1 cellular context compared by ENCODE assay signal in the genomic region with DNA sequence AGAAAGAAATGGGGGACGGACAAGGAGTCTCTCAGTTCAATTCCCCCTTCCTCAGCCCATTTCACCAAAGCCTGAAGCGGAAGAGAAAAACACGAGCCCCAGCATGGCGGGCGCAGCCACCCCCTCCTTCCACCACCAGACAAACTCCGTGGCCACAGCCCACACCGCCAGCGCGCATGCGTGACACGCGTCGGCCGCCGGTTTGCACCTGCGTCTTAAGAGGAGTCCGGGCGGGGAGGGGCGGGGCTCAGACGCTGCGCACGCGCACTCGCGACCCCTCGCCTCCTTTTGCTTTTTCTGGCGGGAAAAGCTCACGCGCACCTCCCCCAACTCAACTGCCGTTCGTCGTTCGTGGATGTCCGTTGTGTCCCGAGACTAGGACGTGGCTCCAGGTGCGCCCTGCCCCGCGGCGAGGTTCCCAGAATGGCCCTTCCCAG.
TF ChIP-seq lines count a peak whose summit lies in the region.

A gene with protein sequence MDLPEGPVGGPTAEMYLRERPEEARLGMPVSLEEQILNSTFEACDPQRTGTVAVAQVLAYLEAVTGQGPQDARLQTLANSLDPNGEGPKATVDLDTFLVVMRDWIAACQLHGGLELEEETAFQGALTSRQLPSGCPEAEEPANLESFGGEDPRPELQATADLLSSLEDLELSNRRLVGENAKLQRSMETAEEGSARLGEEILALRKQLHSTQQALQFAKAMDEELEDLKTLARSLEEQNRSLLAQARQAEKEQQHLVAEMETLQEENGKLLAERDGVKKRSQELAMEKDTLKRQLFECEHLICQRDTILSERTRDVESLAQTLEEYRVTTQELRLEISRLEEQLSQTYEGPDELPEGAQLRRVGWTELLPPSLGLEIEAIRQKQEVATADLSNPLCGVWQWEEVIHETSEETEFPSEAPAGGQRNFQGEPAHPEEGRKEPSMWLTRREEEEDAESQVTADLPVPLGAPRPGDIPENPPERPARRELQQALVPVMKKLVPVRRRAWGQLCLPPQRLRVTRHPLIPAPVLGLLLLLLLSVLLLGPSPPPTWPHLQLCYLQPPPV (plus strand): TSS at position 314 of the 437 bp plus-strand sequence. CDS start 2,635 bp downstream, outside the sequence.

TF ChIP-seq in HepG2, 621 proteins besides CTCF, POLR2A, EP300 and RAD21:
- TF ChIP-seq, protein P1, sequence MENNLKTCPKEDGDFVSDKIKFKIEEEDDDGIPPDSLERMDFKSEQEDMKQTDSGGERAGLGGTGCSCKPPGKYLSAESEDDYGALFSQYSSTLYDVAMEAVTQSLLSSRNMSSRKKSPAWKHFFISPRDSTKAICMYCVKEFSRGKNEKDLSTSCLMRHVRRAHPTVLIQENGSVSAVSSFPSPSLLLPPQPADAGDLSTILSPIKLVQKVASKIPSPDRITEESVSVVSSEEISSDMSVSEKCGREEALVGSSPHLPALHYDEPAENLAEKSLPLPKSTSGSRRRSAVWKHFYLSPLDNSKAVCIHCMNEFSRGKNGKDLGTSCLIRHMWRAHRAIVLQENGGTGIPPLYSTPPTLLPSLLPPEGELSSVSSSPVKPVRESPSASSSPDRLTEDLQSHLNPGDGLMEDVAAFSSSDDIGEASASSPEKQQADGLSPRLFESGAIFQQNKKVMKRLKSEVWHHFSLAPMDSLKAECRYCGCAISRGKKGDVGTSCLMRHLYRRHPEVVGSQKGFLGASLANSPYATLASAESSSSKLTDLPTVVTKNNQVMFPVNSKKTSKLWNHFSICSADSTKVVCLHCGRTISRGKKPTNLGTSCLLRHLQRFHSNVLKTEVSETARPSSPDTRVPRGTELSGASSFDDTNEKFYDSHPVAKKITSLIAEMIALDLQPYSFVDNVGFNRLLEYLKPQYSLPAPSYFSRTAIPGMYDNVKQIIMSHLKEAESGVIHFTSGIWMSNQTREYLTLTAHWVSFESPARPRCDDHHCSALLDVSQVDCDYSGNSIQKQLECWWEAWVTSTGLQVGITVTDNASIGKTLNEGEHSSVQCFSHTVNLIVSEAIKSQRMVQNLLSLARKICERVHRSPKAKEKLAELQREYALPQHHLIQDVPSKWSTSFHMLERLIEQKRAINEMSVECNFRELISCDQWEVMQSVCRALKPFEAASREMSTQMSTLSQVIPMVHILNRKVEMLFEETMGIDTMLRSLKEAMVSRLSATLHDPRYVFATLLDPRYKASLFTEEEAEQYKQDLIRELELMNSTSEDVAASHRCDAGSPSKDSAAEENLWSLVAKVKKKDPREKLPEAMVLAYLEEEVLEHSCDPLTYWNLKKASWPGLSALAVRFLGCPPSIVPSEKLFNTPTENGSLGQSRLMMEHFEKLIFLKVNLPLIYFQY (CRISPR knock-in tag; IDR thresholded peaks at IDR 0.05; ENCODE audit: borderline replicate concordance): no peak
- TF ChIP-seq THAP11 (CRISPR knock-in tag; IDR thresholded peaks at IDR 0.05) (no peak), KDM6A (CRISPR knock-in tag; IDR thresholded peaks at IDR 0.05; ENCODE audit: low read depth) (no peak), ZNF674 (CRISPR knock-in tag; IDR thresholded peaks at IDR 0.05; ENCODE audit: low read depth) (no peak), RFX3 (CRISPR knock-in tag; IDR thresholded peaks at IDR 0.05) (no peak), ZC3H13 (CRISPR knock-in tag; IDR thresholded peaks at IDR 0.05) (no peak), ZFYVE20 (CRISPR knock-in tag; IDR thresholded peaks at IDR 0.05; ENCODE audit: borderline replicate concordance, low read depth) (no peak), BHLHE40 (IDR thresholded peaks at IDR 0.05; ENCODE audit: low read length) (no peak), MATR3 (CRISPR knock-in tag; IDR thresholded peaks at IDR 0.05) (no peak), IKZF1 (IDR thresholded peaks at IDR 0.05) (no peak), NCOR1 (IDR thresholded peaks at IDR 0.05; ENCODE audit: borderline replicate concordance, low read length) (no peak), NCOA2 (CRISPR knock-in tag; IDR thresholded peaks at IDR 0.05) (no peak), SRSF4 (IDR thresholded peaks at IDR 0.05; ENCODE audit: low read depth, low read length, poor library complexity, severe bottlenecking) (no peak)
- TF ChIP-seq, protein P2, sequence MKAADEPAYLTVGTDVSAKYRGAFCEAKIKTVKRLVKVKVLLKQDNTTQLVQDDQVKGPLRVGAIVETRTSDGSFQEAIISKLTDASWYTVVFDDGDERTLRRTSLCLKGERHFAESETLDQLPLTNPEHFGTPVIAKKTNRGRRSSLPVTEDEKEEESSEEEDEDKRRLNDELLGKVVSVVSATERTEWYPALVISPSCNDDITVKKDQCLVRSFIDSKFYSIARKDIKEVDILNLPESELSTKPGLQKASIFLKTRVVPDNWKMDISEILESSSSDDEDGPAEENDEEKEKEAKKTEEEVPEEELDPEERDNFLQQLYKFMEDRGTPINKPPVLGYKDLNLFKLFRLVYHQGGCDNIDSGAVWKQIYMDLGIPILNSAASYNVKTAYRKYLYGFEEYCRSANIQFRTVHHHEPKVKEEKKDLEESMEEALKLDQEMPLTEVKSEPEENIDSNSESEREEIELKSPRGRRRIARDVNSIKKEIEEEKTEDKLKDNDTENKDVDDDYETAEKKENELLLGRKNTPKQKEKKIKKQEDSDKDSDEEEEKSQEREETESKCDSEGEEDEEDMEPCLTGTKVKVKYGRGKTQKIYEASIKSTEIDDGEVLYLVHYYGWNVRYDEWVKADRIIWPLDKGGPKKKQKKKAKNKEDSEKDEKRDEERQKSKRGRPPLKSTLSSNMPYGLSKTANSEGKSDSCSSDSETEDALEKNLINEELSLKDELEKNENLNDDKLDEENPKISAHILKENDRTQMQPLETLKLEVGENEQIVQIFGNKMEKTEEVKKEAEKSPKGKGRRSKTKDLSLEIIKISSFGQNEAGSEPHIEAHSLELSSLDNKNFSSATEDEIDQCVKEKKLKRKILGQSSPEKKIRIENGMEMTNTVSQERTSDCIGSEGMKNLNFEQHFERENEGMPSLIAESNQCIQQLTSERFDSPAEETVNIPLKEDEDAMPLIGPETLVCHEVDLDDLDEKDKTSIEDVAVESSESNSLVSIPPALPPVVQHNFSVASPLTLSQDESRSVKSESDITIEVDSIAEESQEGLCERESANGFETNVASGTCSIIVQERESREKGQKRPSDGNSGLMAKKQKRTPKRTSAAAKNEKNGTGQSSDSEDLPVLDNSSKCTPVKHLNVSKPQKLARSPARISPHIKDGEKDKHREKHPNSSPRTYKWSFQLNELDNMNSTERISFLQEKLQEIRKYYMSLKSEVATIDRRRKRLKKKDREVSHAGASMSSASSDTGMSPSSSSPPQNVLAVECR (CRISPR knock-in tag; IDR thresholded peaks at IDR 0.05; ENCODE audit: borderline replicate concordance): no peak
- TF ChIP-seq, protein P3, sequence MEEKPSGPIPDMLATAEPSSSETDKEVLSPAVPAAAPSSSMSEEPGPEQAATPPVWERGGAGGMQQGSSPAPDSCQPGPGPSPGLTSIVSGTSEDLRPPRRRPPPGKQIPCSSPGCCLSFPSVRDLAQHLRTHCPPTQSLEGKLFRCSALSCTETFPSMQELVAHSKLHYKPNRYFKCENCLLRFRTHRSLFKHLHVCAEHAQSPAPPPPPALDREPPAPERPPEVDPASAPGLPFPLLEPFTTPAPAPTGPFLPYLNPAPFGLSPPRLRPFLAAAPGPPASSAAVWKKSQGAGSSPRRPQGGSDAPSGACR (CRISPR knock-in tag; IDR thresholded peaks at IDR 0.05): no peak
- TF ChIP-seq, protein P4, sequence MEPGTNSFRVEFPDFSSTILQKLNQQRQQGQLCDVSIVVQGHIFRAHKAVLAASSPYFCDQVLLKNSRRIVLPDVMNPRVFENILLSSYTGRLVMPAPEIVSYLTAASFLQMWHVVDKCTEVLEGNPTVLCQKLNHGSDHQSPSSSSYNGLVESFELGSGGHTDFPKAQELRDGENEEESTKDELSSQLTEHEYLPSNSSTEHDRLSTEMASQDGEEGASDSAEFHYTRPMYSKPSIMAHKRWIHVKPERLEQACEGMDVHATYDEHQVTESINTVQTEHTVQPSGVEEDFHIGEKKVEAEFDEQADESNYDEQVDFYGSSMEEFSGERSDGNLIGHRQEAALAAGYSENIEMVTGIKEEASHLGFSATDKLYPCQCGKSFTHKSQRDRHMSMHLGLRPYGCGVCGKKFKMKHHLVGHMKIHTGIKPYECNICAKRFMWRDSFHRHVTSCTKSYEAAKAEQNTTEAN (CRISPR knock-in tag; conservative IDR thresholded peaks at IDR 0.05): no peak
- TF ChIP-seq, protein P5, sequence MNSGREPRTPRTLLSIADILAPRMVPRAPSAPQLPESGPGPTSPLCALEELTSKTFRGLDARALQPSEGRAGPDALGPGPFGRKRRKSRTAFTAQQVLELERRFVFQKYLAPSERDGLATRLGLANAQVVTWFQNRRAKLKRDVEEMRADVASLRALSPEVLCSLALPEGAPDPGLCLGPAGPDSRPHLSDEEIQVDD (CRISPR knock-in tag; IDR thresholded peaks at IDR 0.05; ENCODE audit: borderline replicate concordance): no peak
TF ChIP-seq in HepG2: peak in this region for 0.
